In the genomic region with DNA sequence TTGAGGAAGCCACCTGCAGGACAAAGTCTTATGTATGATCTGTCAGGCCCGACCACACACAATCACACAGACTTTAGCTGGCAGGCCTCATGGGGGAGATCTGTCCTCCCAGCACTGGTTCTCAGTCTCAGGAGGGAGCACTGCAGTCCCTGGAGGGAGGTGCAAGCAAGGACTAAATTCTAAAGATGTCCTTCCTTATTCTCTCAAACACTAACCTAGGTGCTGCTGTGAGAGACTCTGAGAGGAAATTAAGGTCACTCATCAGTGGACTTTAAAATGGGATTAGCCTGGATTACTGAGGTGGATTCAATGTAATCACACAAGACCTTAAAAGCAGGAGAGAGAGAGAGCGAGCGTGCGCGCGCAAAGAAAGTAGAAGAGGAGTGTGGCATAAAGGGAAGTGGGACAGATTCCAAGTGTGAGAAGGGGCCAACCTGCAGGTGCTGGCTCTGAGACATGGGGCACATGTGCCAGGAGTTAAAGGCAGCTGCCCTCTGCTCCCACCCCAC, we compare ENCODE assay signal across 9 cellular contexts. TPM values are rescaled to one million over a fixed set of nuclear protein-coding genes. Genes with fewer than 3 reads are reported as not detected.
DNase-seq lines count a peak whose midpoint lies in the region; ATAC-seq and TF ChIP-seq lines count a peak whose summit lies in the region.
"Had no signal": no experiment of that assay in that cellular context is flagged by ENCODE, and none has a peak within 500 bp of the region (broad histone marks: within the 10 kb centered on the region; RNA-seq: fewer than 3 reads in every experiment).

No MANE protein-coding gene starts in this region.

- WGBS in esophagus squamous epithelium, 2 donors, result 66 to 71% methylated on average over 6 of the region's 6 CpGs

- H3K4me3 Mint-ChIP-seq in IgD-negative memory B cell, result peak overlapping the region in 2 of 4 donors; percentile 24 to 91

- H3K4me3 ChIP-seq in esophagus squamous epithelium, result no peak overlapping the region

- TF ChIP-seq POLR2A in esophagus squamous epithelium (IDR thresholded peaks at IDR 0.05), result no peak

- peak; percentile 82 for ATAC-seq in GM18868 (IDR thresholded peaks at IDR 0.05; ENCODE audit: unreplicated experiment)
- no peak for ATAC-seq in HG03039 (IDR thresholded peaks at IDR 0.05; ENCODE audit: unreplicated experiment)

- H3K4me1 Mint-ChIP-seq in IgD-negative memory B cell, result peaks cover 21 to 35% (median 32%) of the 10 kb centered on the region in 3 donors

- peaks cover 0 to 14% (median 0%) of the 10 kb centered on the region in 3 donors for H3K4me1 ChIP-seq in esophagus squamous epithelium

- H3K27me3 Mint-ChIP-seq in IgD-negative memory B cell, result no peaks in the 10 kb centered on the region

- H3K27ac Mint-ChIP-seq in IgD-negative memory B cell, result peak overlapping the region; percentile 42 to 88 (median 83)

- TF ChIP-seq CTCF in esophagus squamous epithelium (IDR thresholded peaks at IDR 0.05), result no peak

- H3K27me3 ChIP-seq in esophagus squamous epithelium, result no peaks in the 10 kb centered on the region

- no peak overlapping the region for H3K27ac ChIP-seq in esophagus squamous epithelium

- H3K36me3 Mint-ChIP-seq in IgD-negative memory B cell, result peaks cover 2% of the 10 kb centered on the region

- H3K9me3 Mint-ChIP-seq in IgD-negative memory B cell, result no peaks in the 10 kb centered on the region

- DNase-seq in Ammon's horn (ENCODE audit: low spot score) (peak; percentile 18), germinal center (ENCODE audit: low spot score) (peak; percentile 40), DMS153 treated with DMSO at 0.1 percent for 48 hours (lab: John Stamatoyannopoulos, UW; ENCODE audit: unreplicated experiment) (no peak), HPDE6-E6E7 (ENCODE audit: extremely low spot score) (no peak), esophagus squamous epithelium (lab: John Stamatoyannopoulos, UW) (no peak)
- DNase-seq: NCI-H187 treated with DMSO at 0.1 percent for 48 hours had no signal

- peaks cover 0 to 13% (median 0%) of the 10 kb centered on the region in 3 donors for H3K36me3 ChIP-seq in esophagus squamous epithelium

- H3K9me3 ChIP-seq in esophagus squamous epithelium, result no peaks in the 10 kb centered on the region

- intact Hi-C loops in esophagus squamous epithelium (cut with DNase I), result no loop called here

RNA-seq across cellular contexts. Expression of gene GLO1, which starts 14.3 kb away (rescaled TPM):
- polyA plus RNA-seq in IgD-negative memory B cell, result 129 TPM
- 100 to 1,000 TPM in 1 of 4 donors, 10 to 100 TPM in 3; 53.4 to 104 (median 76.1) TPM for total RNA-seq in esophagus squamous epithelium

RNA-seq across cellular contexts. Expression of gene DNAH8, which starts 26.5 kb away (rescaled TPM):
- 0.94 TPM for polyA plus RNA-seq in IgD-negative memory B cell
- total RNA-seq in esophagus squamous epithelium, result under 1 TPM in 2 of 4 donors, not detected in 2; under 0.01 to 0.03 TPM

RNA-seq across cellular contexts. Expression of gene BTBD9, which starts 48.9 kb away (rescaled TPM):
- polyA plus RNA-seq in IgD-negative memory B cell, result 15.2 TPM
- total RNA-seq in esophagus squamous epithelium, result 10 to 100 TPM in 2 of 4 donors, 1 to 10 TPM in 2; 9.2 to 16.3 (median 11.6) TPM

Comparison
In these comparisons a context has a peak if more than half of its experiments do, and no peak if none do; other contexts are left out.
1. DNase-seq: peak in Ammon's horn (single experiment) and germinal center (single experiment); none in DMS153 treated with DMSO at 0.1 percent for 48 hours (single experiment), HPDE6-E6E7 (single experiment) and esophagus squamous epithelium (single experiment).